ENCODE assay signal across 22 cellular contexts in genomic region chr4:176066757-176067156, GRCh38. TPM values are rescaled to one million over a fixed set of nuclear protein-coding genes. Genes with fewer than 3 reads are reported as not detected.
DNase-seq lines count a peak whose midpoint lies in the region; ATAC-seq and TF ChIP-seq lines count a peak whose summit lies in the region.
"Had no signal": no experiment of that assay in that cellular context is flagged by ENCODE, and none has a peak within 500 bp of the region (broad histone marks: within the 10 kb centered on the region; RNA-seq: fewer than 3 reads in every experiment).

No MANE protein-coding gene starts in this region.

- no peak overlapping the region for H3K27ac Mint-ChIP-seq in activated T-helper 17 cell treated with anti-CD3 and anti-CD28 coated beads, Interleukin-2, amount 50 U/mL, for 72 hours
- H3K27ac Mint-ChIP-seq in type B pancreatic cell, result no peak overlapping the region

- no peak overlapping the region for H3K27ac ChIP-seq in HUES48 (ENCODE audit: low read depth, low read length)
- H3K27ac ChIP-seq: cardiac muscle cell, left ventricle myocardium inferior, ovary, thyroid gland had no signal

- no peaks in the 10 kb centered on the region for H3K36me3 ChIP-seq in HUES48 (ENCODE audit: control insufficient read depth, insufficient read depth, low read length)
- H3K36me3 ChIP-seq: cardiac muscle cell, left ventricle myocardium inferior, ovary, sigmoid colon, thyroid gland had no signal

- no peaks in the 10 kb centered on the region for H3K36me3 Mint-ChIP-seq in activated T-helper 17 cell treated with anti-CD3 and anti-CD28 coated beads, Interleukin-2, amount 50 U/mL, for 72 hours (ENCODE audit: low read depth)
- no peaks in the 10 kb centered on the region for H3K36me3 Mint-ChIP-seq in type B pancreatic cell
- H3K36me3 Mint-ChIP-seq: stimulated activated naive B cell treated with anti-CD40 and anti-IgM and Interleukin-4, amounts not matched to agents 10 μg/mL and 1 μg/mL and 100 μg/mL, for 72 hours had no signal

- DNase-seq in Ammon's horn (ENCODE audit: low spot score) (peak; percentile 40), medulla oblongata (ENCODE audit: extremely low spot score) (peak; percentile 44), DMS153 treated with DMSO at 0.1 percent for 48 hours (lab: John Stamatoyannopoulos, UW; ENCODE audit: unreplicated experiment) (no peak), omental fat pad (ENCODE audit: low spot score) (no peak), type B pancreatic cell (ENCODE audit: extremely low spot score, unreplicated experiment) (no peak)
- DNase-seq: activated CD4-positive, alpha-beta T cell treated with anti-CD3 and anti-CD28 coated beads, Interleukin-2, amount 10 ng/mL, durations not matched to agents 7 days and 5 days; activated CD8-positive, alpha-beta memory T cell treated with anti-CD3 and anti-CD28 coated beads, Interleukin-2, amount 50 U/mL, for 4 hours; activated gamma-delta T cell; AML-193; Caco-2; GOT3; left ventricle myocardium inferior; NCI-H146; ovary; SHP77; sigmoid colon; stimulated activated naive B cell treated with anti-CD40 and anti-IgM and Interleukin-4, amounts not matched to agents 10 μg/mL and 1 μg/mL and 100 μg/mL, for 72 hours; T-helper 1 cell; thyroid gland had no signal

- H3K4me1 Mint-ChIP-seq in activated T-helper 17 cell treated with anti-CD3 and anti-CD28 coated beads, Interleukin-2, amount 50 U/mL, for 72 hours, result peaks cover 10% of the 10 kb centered on the region
- H3K4me1 Mint-ChIP-seq in type B pancreatic cell (ENCODE audit: unreplicated experiment), result peaks cover 10% of the 10 kb centered on the region

- no peak overlapping the region for H3K9ac ChIP-seq in HUES48 (ENCODE audit: low read depth, low read length)

- ATAC-seq in activated T-helper 17 cell treated with anti-CD3 and anti-CD28 coated beads, Interleukin-2, amount 50 U/mL, for 72 hours (replicated peaks), result no peak
- no peak for ATAC-seq in omental fat pad (ENCODE audit: low FRiP score)

- H3K4me3 Mint-ChIP-seq in activated T-helper 17 cell treated with anti-CD3 and anti-CD28 coated beads, Interleukin-2, amount 50 U/mL, for 72 hours, result peak overlapping the region; percentile 86
- no peak overlapping the region for H3K4me3 Mint-ChIP-seq in type B pancreatic cell

- H3K4me3 ChIP-seq in HUES48 (ENCODE audit: low read depth, low read length), result peak overlapping the region; percentile 81; the same call in 1 of the 2 replicates

- TF ChIP-seq CTCF in omental fat pad (IDR thresholded peaks at IDR 0.05), result no peak
- no peak for TF ChIP-seq CTCF in type B pancreatic cell (conservative IDR thresholded peaks at IDR 0.05)

- H3K27me3 Mint-ChIP-seq in activated T-helper 17 cell treated with anti-CD3 and anti-CD28 coated beads, Interleukin-2, amount 50 U/mL, for 72 hours, result peaks cover 23% of the 10 kb centered on the region
- peaks cover 4% of the 10 kb centered on the region for H3K27me3 Mint-ChIP-seq in type B pancreatic cell

- H3K27me3 ChIP-seq in HUES48 (ENCODE audit: control insufficient read depth, insufficient read depth, low read length), result no peaks in the 10 kb centered on the region
- H3K27me3 ChIP-seq: cardiac muscle cell, ovary, sigmoid colon, thyroid gland had no signal

- no peaks in the 10 kb centered on the region for H3K9me3 ChIP-seq in HUES48 (ENCODE audit: control insufficient read depth, insufficient read depth, low read length)
- H3K9me3 ChIP-seq: Caco-2, left ventricle myocardium inferior, ovary, sigmoid colon, thyroid gland had no signal

- no peaks in the 10 kb centered on the region for H3K9me3 Mint-ChIP-seq in activated T-helper 17 cell treated with anti-CD3 and anti-CD28 coated beads, Interleukin-2, amount 50 U/mL, for 72 hours
- H3K9me3 Mint-ChIP-seq in type B pancreatic cell, result no peaks in the 10 kb centered on the region
- H3K9me3 Mint-ChIP-seq: activated CD4-positive, alpha-beta T cell treated with anti-CD3 and anti-CD28 coated beads, Interleukin-2, amount 10 ng/mL, durations not matched to agents 7 days and 5 days; stimulated activated naive B cell treated with anti-CD40 and anti-IgM and Interleukin-4, amounts not matched to agents 10 μg/mL and 1 μg/mL and 100 μg/mL, for 72 hours had no signal

- no peaks in the 10 kb centered on the region; the same call in 1 of the 2 replicates for H3K4me1 ChIP-seq in HUES48 (ENCODE audit: control insufficient read depth, insufficient read depth, low read length)

RNA-seq across cellular contexts. Expression of gene WDR17, which starts 1.1 kb away (rescaled TPM):
- total RNA-seq in activated T-helper 17 cell treated with anti-CD3 and anti-CD28 coated beads, Interleukin-2, amount 50 U/mL, for 72 hours, result 1 to 10 TPM; 1.3 to 2.9 TPM
- 1 to 10 TPM in 3 of 4 donors, under 1 TPM in 1; 0.84 to 3.6 (median 3.3) TPM for total RNA-seq in omental fat pad
- 5.2 and 6.1 TPM in 2 replicates for total RNA-seq in type B pancreatic cell (ENCODE audit: low replicate concordance)

Comparison
In these comparisons a context has a peak if more than half of its experiments do, and no peak if none do; other contexts are left out.
1. DNase-seq: peak in Ammon's horn (single experiment) and medulla oblongata (single experiment); none in DMS153 treated with DMSO at 0.1 percent for 48 hours (single experiment), omental fat pad (single experiment) and type B pancreatic cell (single experiment).